ENCODE assay signal across 25 cellular contexts in the genomic region with DNA sequence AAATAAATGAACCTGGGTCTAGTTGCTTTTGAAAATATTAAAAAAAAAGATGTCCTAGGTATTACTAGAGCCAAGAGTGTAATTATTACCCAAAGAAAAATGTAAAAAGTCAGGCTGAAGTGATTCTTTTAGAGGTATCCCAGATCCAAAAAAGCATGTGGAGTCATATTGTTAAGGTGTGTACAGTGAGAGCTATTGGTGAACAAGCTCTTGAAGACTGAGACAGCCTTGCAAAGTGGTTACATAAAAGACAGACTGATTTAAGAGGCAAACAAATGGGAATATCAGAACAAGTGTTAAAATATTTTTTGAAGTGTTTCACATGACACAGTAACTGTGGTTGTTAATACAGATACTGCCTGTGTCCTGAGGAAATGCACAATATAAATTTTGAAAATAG.
"Had no signal": no experiment of that assay in that cellular context is flagged by ENCODE, and none has a peak within 500 bp of the region (broad histone marks: within the 10 kb centered on the region; RNA-seq: fewer than 3 reads in every experiment).

No MANE protein-coding gene starts in this region.

- H3K27ac ChIP-seq: stomach, suprapubic skin, testis, thoracic aorta, thyroid gland, tibial artery, tibial nerve, transverse colon, upper lobe of left lung, uterus, vagina had no signal

- H3K9me3 ChIP-seq: stomach, suprapubic skin, testis, thoracic aorta, thyroid gland, tibial artery, tibial nerve, transverse colon, uterus, vagina had no signal

- H3K4me3 ChIP-seq: stomach, suprapubic skin, testis, thoracic aorta, thyroid gland, tibial artery, tibial nerve, transverse colon, upper lobe of left lung, uterus, vagina had no signal

- H3K4me1 ChIP-seq: stomach, suprapubic skin, testis, thyroid gland, tibial nerve, transverse colon, upper lobe of left lung, uterus, vagina had no signal

- H3K27me3 ChIP-seq: stomach, suprapubic skin, testis, thyroid gland, tibial artery, tibial nerve, transverse colon, upper lobe of left lung, uterus, vagina had no signal

- DNase-seq: stimulated activated CD4-positive, alpha-beta T cell treated with anti-CD3 and anti-CD28 coated beads, Interleukin-2, amount 100 ng/mL, for 48 hours; stimulated activated CD4-positive, alpha-beta T cell treated with anti-CD3 and anti-CD28 coated beads, Interleukin-4, amount 100 ng/mL, for 1 hour; stimulated activated CD4-positive, alpha-beta T cell treated with anti-CD3 and anti-CD28 coated beads, Interleukin-4, amount 100 ng/mL, for 24 hours; stimulated activated CD4-positive, alpha-beta T cell treated with anti-CD3 and anti-CD28 coated beads, Interleukin-4, amount 100 ng/mL, for 4 hours; stimulated activated CD8-positive, alpha-beta memory T cell treated with anti-CD3 and anti-CD28 coated beads, Interleukin-4, amount 100 ng/mL, for 48 hours; stimulated activated naive B cell treated with anti-CD40 and anti-IgM and Interleukin-4, amounts not matched to agents 10 μg/mL and 1 μg/mL and 100 μg/mL, for 72 hours; stimulated activated naive CD4-positive, alpha-beta T cell; stimulated activated naive CD4-positive, alpha-beta T cell treated with Interleukin-2 at 50 U/mL for 16 hours; stimulated activated naive CD8-positive, alpha-beta T cell treated with anti-CD3 and anti-CD28 coated beads, Interleukin-15, amount 100 ng/mL, for 72 hours; stimulated activated naive CD8-positive, alpha-beta T cell treated with anti-CD3 and anti-CD28 coated beads, Interleukin-15, Interleukin-2, amounts not matched to agents 100 U/mL and 50 U/mL, for 24 hours; stomach; substantia nigra; testis; thyroid gland; tibial artery; transverse colon; trophoblast cell; upper lobe of left lung; uterus had no signal

- ATAC-seq: stimulated activated effector memory CD8-positive, alpha-beta T cell treated with anti-CD3 and anti-CD28 coated beads, Interleukin-12 subunit alpha, Interleukin-12 subunit beta, amount 100 ng/mL, for 72 hours; stimulated activated memory B cell treated with anti-CD40 and anti-IgM and Interleukin-4, amounts not matched to agents 10 μg/mL and 1 μg/mL and 100 μg/mL, for 72 hours; stimulated activated naive B cell treated with anti-CD40 and anti-IgM and Interleukin-4, amounts not matched to agents 10 μg/mL and 1 μg/mL and 100 μg/mL, for 72 hours; stimulated activated naive CD8-positive, alpha-beta T cell treated with anti-CD3 and anti-CD28 coated beads, Interleukin-15, amount 100 ng/mL, for 72 hours; stimulated activated naive CD8-positive, alpha-beta T cell treated with anti-CD3 and anti-CD28 coated beads, Interleukin-15, Interleukin-2, amounts not matched to agents 100 U/mL and 50 U/mL, for 24 hours had no signal

- H3K36me3 ChIP-seq: stomach, suprapubic skin, thoracic aorta, thyroid gland, tibial artery, tibial nerve, transverse colon, upper lobe of left lung, uterus, vagina had no signal
